7 cellular contexts compared by ENCODE assay signal in the genomic region with DNA sequence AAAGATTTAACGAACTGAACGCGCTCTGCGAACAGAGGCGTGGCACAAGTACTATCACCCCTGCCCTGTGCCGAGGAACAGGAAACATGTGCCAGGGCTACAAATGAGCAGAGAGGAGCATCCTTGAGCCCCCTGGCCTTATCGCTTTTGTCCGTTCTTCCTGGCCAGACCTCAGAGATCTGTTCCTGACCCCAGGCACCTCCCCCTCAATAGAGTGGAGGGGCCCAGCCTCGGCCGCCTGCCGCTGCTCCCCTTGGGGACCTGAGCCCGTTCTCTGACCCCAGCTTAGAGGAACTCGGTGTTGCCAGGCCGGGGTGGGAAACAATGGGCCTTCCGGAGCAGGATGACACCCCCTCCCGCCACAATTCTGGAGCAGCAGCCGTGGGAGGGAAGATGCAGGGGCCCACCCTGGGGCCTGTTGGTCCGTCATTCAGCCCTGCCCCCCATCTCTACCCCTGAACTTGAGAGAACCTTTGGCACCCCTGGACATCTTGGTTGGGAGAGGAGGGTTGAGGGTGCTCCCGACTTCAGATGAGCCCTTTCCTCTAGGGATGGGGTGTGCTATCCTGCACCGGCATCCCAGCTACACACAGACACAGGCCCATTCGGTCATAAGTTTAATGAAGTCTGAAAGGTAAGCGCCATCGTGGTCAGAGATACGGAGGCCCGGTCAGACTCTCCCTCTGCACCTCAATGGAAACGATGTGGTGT. TPM values are rescaled to one million over a fixed set of nuclear protein-coding genes. Genes with fewer than 3 reads are reported as not detected.
DNase-seq lines count a peak whose midpoint lies in the region; ATAC-seq and TF ChIP-seq lines count a peak whose summit lies in the region.

No MANE protein-coding gene starts in this region.

- WGBS in liver: 13% methylated on average over 26 of the region's 26 CpGs

- no peaks in the 10 kb centered on the region for H3K27me3 ChIP-seq in liver (ENCODE audit: control insufficient read depth in 4 of 4, insufficient read depth in 4 of 4, low read length in 3 of 4)

- BruUV-seq in MCF 10A (replicated peaks; lab: Mats Ljungman, UMichigan): no TSS peak

- H3K4me3 ChIP-seq in liver (ENCODE audit: low read depth in 1 of 3, low read length in 3 of 3): peak overlapping the region; percentile 66 to 93 (median 90)

- H3K9me3 Mint-ChIP-seq in MCF 10A (ENCODE audit: unreplicated experiment) (no peaks in the 10 kb centered on the region), type B pancreatic cell (no peaks in the 10 kb centered on the region)

- H3K27me3 Mint-ChIP-seq in MCF 10A (ENCODE audit: insufficient read depth, unreplicated experiment) (no peaks in the 10 kb centered on the region), type B pancreatic cell (no peaks in the 10 kb centered on the region)

- no peaks in the 10 kb centered on the region for H3K9me3 ChIP-seq in liver (ENCODE audit: control insufficient read depth in 4 of 4, low read length in 3 of 4)

- peak overlapping the region; percentile 0 to 5 for H3K9ac ChIP-seq in liver (ENCODE audit: low read depth in 1 of 2, low read length in 2 of 2)

- TF ChIP-seq RAD21 in liver (IDR thresholded peaks at IDR 0.05): no peak

- H3K27ac Mint-ChIP-seq in MCF 10A (ENCODE audit: low read depth, unreplicated experiment) (no peak overlapping the region), type B pancreatic cell (no peak overlapping the region)

- H3K4me3 Mint-ChIP-seq in MCF 10A (ENCODE audit: unreplicated experiment): no peak overlapping the region
- no peak overlapping the region for H3K4me3 Mint-ChIP-seq in type B pancreatic cell

- POLR2A ChIA-PET in MCF 10A (lab: Yijun Ruan, JAX): interaction anchor here (1.0 to 3.1 kb wide), 16 partner anchors 9 to 420 kb away, joined by 3 to 70 read pairs (median 8); a partner anchor contains a TSS

- peaks cover 8 to 14% (median 11%) of the 10 kb centered on the region in 4 donors for H3K36me3 ChIP-seq in liver (ENCODE audit: control insufficient read depth in 4 of 4, insufficient read depth in 3 of 4, low read depth in 1 of 4, low read length in 3 of 4)

- ATAC-seq in GM18868 (IDR thresholded peaks at IDR 0.05; ENCODE audit: unreplicated experiment) (no peak), HG02840 (IDR thresholded peaks at IDR 0.05; ENCODE audit: low FRiP score, unreplicated experiment) (no peak)

- H3K4me1 Mint-ChIP-seq in MCF 10A (ENCODE audit: insufficient read depth, unreplicated experiment): peaks cover 7% of the 10 kb centered on the region
- peaks cover 22% of the 10 kb centered on the region for H3K4me1 Mint-ChIP-seq in type B pancreatic cell (ENCODE audit: unreplicated experiment)

- peak overlapping the region; percentile 86 to 97 for H3K27ac ChIP-seq in liver (ENCODE audit: low read depth in 1 of 2, low read length in 2 of 2)

- H3K36me3 Mint-ChIP-seq in MCF 10A (ENCODE audit: insufficient read depth, unreplicated experiment): peaks cover 24% of the 10 kb centered on the region
- peaks cover 16% of the 10 kb centered on the region for H3K36me3 Mint-ChIP-seq in type B pancreatic cell

- H3K4me1 ChIP-seq in liver (ENCODE audit: control insufficient read depth in 4 of 4, insufficient read depth in 4 of 4, low read length in 3 of 4): peaks cover 5 to 44% (median 33%) of the 10 kb centered on the region in 4 donors

- peak; percentile 57 for DNase-seq in NOMO-1 treated with dmso at 0.1 percent for 144 hours (lab: John Stamatoyannopoulos, UW; ENCODE audit: unreplicated experiment)
- peak; percentile 30 for DNase-seq in MCF 10A (ENCODE audit: unreplicated experiment)
- DNase-seq in type B pancreatic cell (ENCODE audit: extremely low spot score, unreplicated experiment): peak; percentile 69

- TF ChIP-seq CTCF in MCF 10A (IDR thresholded peaks at IDR 0.05; ENCODE audit: unreplicated experiment) (no peak), liver (IDR thresholded peaks at IDR 0.05; ENCODE audit: low read depth, low read length, missing input control) (no peak), type B pancreatic cell (conservative IDR thresholded peaks at IDR 0.05) (no peak)

- peak; percentile 18 for TF ChIP-seq POLR2A in GM18951 (IDR thresholded peaks at IDR 0.05; ENCODE audit: extremely low read depth, insufficient read depth, insufficient read length)

- intact Hi-C loops in MCF 10A (cut with micrococcal nuclease): loop anchor here (1.0 kb wide), 1 partner anchor 113 kb away; no protein-coding TSS in a partner anchor

- in situ Hi-C loops in GM18951 (cut with MboI; ENCODE audit: low sequenced_read_pairs, unreplicated experiment): no loop called here

- CTCF ChIA-PET in MCF 10A (lab: Yijun Ruan, JAX): interaction anchor here (0.6 to 1.1 kb wide), 9 partner anchors 23 to 217 kb away, joined by 3 to 8 read pairs (median 4); no protein-coding TSS in a partner anchor

TF ChIP-seq in liver, 16 proteins besides CTCF, POLR2A, EP300 and RAD21:
- TF ChIP-seq GABPA (IDR thresholded peaks at IDR 0.05 in 1 of 2, conservative IDR thresholded peaks at IDR 0.05 in 1 of 2): no peak
- TF ChIP-seq NR2F2 (IDR thresholded peaks at IDR 0.05): peak; percentile 90

RNA-seq across cellular contexts. Expression of a gene that starts 1.1 kb away (rescaled TPM):
- total RNA-seq in MCF 10A (2022): 70.2 and 83.4 TPM in 2 replicates
- 10 to 100 TPM; 24.3 to 72.0 TPM for total RNA-seq in liver
- polyA plus RNA-seq in liver: 100 to 1,000 TPM in 1 of 2 donors, 10 to 100 TPM in 1; 41.6 to 118 TPM
- total RNA-seq in type B pancreatic cell (ENCODE audit: low replicate concordance): 43.6 and 64.9 TPM in 2 replicates

RNA-seq across cellular contexts. Expression of a gene that starts 1.4 kb away (rescaled TPM):
- 3.5 and 4.4 TPM in 2 replicates for total RNA-seq in MCF 10A (2022)
- 1 to 10 TPM in 1 of 2 donors, under 1 TPM in 1; 0.65 to 4.0 TPM for total RNA-seq in liver
- 1 to 10 TPM; 3.3 to 4.6 TPM for polyA plus RNA-seq in liver
- 4.5 and 10.2 TPM in 2 replicates for total RNA-seq in type B pancreatic cell (ENCODE audit: low replicate concordance)

RNA-seq across cellular contexts. Expression of a gene that starts 1.6 kb away (rescaled TPM):
- total RNA-seq in MCF 10A (2022) (23.1 and 23.2 TPM in 2 replicates), liver (10 to 100 TPM in 1 of 2 donors, 1 to 10 TPM in 1; 4.4 to 12.0 TPM), type B pancreatic cell (ENCODE audit: low replicate concordance) (16.6 and 17.9 TPM in 2 replicates)
- polyA plus RNA-seq in liver: 1 to 10 TPM; 2.5 to 8.8 TPM

RNA-seq across cellular contexts. Expression of a gene that starts 22.2 kb away (rescaled TPM):
- total RNA-seq in MCF 10A (2022) (37.9 and 39.8 TPM in 2 replicates), liver (10 to 100 TPM in 1 of 2 donors, 1 to 10 TPM in 1; 3.5 to 11.5 TPM), type B pancreatic cell (ENCODE audit: low replicate concordance) (69.1 and 85.1 TPM in 2 replicates)
- 1 to 10 TPM; 2.5 to 3.2 TPM for polyA plus RNA-seq in liver

RNA-seq across cellular contexts. Expression of a gene that starts 32.4 kb away (rescaled TPM):
- total RNA-seq in MCF 10A (2022) (78.5 and 87.1 TPM in 2 replicates), liver (10 to 100 TPM; 11.0 to 14.4 TPM), type B pancreatic cell (ENCODE audit: low replicate concordance) (170 and 172 TPM in 2 replicates)
- 1 to 10 TPM; 1.9 to 3.4 TPM for polyA plus RNA-seq in liver
